In the genomic region with DNA sequence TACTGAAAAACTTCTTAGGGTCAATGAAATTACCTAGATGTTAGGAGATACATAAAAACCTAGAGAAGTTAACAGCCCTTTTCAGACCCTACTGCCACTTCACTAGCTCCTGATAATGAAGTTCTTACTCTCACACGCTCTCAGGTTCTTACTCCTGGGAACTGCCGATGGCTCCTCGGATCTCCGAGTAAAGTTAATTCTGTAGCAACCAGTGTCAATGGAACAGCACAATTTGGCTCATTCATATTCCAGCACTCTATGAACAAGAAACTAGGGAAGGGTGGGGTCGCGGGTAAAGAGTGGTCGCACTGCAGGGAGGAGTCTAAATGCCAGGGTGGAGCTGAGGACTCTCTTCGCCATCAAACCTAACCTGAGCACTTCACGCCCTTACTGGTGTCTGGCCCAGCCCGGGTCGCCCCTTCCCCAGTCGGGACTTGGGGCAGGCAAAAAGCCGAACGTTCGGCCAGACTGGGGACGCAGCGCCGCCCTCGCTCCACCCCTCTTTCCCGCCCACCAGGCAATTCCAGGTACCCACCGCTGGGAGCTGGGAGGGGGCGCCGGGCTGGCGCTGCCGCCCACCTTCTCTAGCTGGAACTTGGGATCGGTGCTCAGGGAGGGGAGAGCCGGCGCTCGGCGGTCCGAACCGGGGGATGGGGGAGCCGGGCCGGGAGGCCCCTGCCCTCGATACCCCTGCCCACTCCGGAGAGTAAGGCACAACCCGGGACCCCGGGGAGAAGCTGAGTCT, we compare ENCODE assay signal across 8 cellular contexts. TPM values are rescaled to one million over a fixed set of nuclear protein-coding genes. Genes with fewer than 3 reads are reported as not detected.
A peak's percentile ranks its signal among the peaks of the same experiment; 100 is the strongest.
DNase-seq lines count a peak whose midpoint lies in the region; ATAC-seq and TF ChIP-seq lines count a peak whose summit lies in the region.

No MANE protein-coding gene starts in this region.

- peak overlapping the region; percentile 83 for H3K4me3 Mint-ChIP-seq in chondrocyte (ENCODE audit: unreplicated experiment)

- H3K27me3 ChIP-seq in WERI-Rb-1 (ENCODE audit: insufficient read depth, low read depth, severe bottlenecking) (no peaks in the 10 kb centered on the region), layer of hippocampus (ENCODE audit: control insufficient read depth, insufficient read depth, low read length) (no peaks in the 10 kb centered on the region)

- H3K36me3 ChIP-seq in WERI-Rb-1: peaks cover 5% of the 10 kb centered on the region

- peaks cover 69% of the 10 kb centered on the region for H3K4me1 Mint-ChIP-seq in chondrocyte (ENCODE audit: low read depth)

- DNase-seq in SKM-1 treated with dmso at 0.1 percent for 144 hours (lab: John Stamatoyannopoulos, UW; ENCODE audit: unreplicated experiment) (peak; percentile 49), SKM-1 (lab: John Stamatoyannopoulos, UW; ENCODE audit: unreplicated experiment) (no peak), NCI-H1105 (lab: John Stamatoyannopoulos, UW) (peak; percentile 61), WERI-Rb-1 (peak; percentile 90), chondrocyte (ENCODE audit: low spot score) (no peak)
- DNase-seq in stimulated activated CD4-positive, alpha-beta T cell treated with anti-CD3 and anti-CD28 coated beads, Interleukin-2, amount 100 ng/mL, for 24 hours: peak; percentile 47 to 63

- no peaks in the 10 kb centered on the region for H3K27me3 Mint-ChIP-seq in chondrocyte (ENCODE audit: low read depth)

- H3K27ac Mint-ChIP-seq in chondrocyte (ENCODE audit: unreplicated experiment): peak overlapping the region; percentile 93

- H3K9me3 ChIP-seq in WERI-Rb-1 (ENCODE audit: severe bottlenecking): peaks cover 2% of the 10 kb centered on the region

- TF ChIP-seq CTCF in WERI-Rb-1 (IDR thresholded peaks at IDR 0.05; ENCODE audit: low read depth, low read length) (peak; percentile 62), chondrocyte (IDR thresholded peaks at IDR 0.05) (peak; percentile 73)

- H3K4me3 ChIP-seq in WERI-Rb-1 (ENCODE audit: low read depth, low read length): peak overlapping the region; percentile 81

- peaks cover 12% of the 10 kb centered on the region for H3K36me3 Mint-ChIP-seq in chondrocyte (ENCODE audit: low read depth)

- peak; percentile 46 for ATAC-seq in HG02763 (IDR thresholded peaks at IDR 0.05; ENCODE audit: unreplicated experiment)

- H3K9me3 Mint-ChIP-seq in chondrocyte (ENCODE audit: low read depth): peaks cover 13% of the 10 kb centered on the region

- H3K27ac ChIP-seq in WERI-Rb-1 (peak overlapping the region; percentile 95), layer of hippocampus (ENCODE audit: low read depth, low read length) (peak overlapping the region; percentile 75)

RNA-seq across cellular contexts. Expression of a gene that starts 0.7 kb away (rescaled TPM):
- total RNA-seq in chondrocyte: 69.7 to 79.4 TPM (median 78.4 TPM) in 3 replicates

RNA-seq across cellular contexts. Expression of a gene that starts 49.2 kb away (rescaled TPM):
- 12.1 to 13.7 TPM (median 12.1 TPM) in 3 replicates for total RNA-seq in chondrocyte

Comparison
In these comparisons a context has a peak if more than half of its experiments do, and no peak if none do; other contexts are left out.
1. DNase-seq: peak in SKM-1 treated with dmso at 0.1 percent for 144 hours (single experiment), NCI-H1105 (single experiment), WERI-Rb-1 (single experiment) and stimulated activated CD4-positive, alpha-beta T cell treated with anti-CD3 and anti-CD28 coated beads, Interleukin-2, amount 100 ng/mL, for 24 hours (2 of 2); none in SKM-1 (single experiment) and chondrocyte (single experiment).